1 cellular context compared by ENCODE assay signal in the genomic region with DNA sequence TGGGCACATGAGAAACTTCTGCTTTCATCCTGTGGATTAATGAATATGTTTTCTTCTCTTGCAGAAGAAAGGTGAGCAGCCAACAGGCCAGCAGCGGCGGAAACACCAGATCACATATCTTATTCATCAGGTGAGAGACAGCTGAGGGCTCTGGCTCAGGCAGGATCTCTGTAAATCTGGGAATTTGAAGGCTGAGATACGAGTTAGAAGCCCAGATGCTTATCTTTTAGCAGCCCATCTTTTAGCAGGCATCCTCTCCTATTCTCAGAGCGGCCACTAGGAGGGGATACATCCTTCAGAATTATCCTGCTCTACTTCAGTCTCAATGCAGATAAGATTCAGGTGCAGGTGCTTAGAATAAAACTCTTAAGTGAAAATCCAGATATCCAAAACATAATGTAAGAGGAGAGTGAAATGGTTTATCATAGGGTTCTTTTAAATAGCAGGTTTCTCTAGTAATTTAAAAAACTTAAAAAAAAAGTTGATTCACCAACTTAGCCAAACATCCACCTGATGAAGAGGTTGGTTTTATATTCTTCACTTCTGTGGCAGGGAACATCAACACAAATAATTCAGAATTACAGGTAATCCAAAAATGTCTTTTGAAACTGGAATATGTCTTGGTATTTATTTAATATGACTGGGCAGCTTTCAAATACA.
TF ChIP-seq lines count a peak whose summit lies in the region.

No MANE protein-coding gene starts in this region.

TF ChIP-seq in GM12878, 131 proteins besides CTCF, POLR2A, EP300 and RAD21:
- TF ChIP-seq SMC3 (IDR thresholded peaks at IDR 0.05; ENCODE audit: borderline replicate concordance, low read length) (peak; percentile 83), IKZF2 (IDR thresholded peaks at IDR 0.05) (no peak), NR2C2 (IDR thresholded peaks at IDR 0.05; ENCODE audit: borderline replicate concordance, control insufficient read depth, insufficient read length, low read depth) (no peak), SIX5 (IDR thresholded peaks at IDR 0.05; ENCODE audit: low read depth, low read length, severe bottlenecking) (no peak)
- TF ChIP-seq, protein P1, sequence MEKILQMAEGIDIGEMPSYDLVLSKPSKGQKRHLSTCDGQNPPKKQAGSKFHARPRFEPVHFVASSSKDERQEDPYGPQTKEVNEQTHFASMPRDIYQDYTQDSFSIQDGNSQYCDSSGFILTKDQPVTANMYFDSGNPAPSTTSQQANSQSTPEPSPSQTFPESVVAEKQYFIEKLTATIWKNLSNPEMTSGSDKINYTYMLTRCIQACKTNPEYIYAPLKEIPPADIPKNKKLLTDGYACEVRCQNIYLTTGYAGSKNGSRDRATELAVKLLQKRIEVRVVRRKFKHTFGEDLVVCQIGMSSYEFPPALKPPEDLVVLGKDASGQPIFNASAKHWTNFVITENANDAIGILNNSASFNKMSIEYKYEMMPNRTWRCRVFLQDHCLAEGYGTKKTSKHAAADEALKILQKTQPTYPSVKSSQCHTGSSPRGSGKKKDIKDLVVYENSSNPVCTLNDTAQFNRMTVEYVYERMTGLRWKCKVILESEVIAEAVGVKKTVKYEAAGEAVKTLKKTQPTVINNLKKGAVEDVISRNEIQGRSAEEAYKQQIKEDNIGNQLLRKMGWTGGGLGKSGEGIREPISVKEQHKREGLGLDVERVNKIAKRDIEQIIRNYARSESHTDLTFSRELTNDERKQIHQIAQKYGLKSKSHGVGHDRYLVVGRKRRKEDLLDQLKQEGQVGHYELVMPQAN (conservative IDR thresholded peaks at IDR 0.05): no peak
- TF ChIP-seq, protein P2, sequence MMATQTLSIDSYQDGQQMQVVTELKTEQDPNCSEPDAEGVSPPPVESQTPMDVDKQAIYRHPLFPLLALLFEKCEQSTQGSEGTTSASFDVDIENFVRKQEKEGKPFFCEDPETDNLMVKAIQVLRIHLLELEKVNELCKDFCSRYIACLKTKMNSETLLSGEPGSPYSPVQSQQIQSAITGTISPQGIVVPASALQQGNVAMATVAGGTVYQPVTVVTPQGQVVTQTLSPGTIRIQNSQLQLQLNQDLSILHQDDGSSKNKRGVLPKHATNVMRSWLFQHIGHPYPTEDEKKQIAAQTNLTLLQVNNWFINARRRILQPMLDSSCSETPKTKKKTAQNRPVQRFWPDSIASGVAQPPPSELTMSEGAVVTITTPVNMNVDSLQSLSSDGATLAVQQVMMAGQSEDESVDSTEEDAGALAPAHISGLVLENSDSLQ (IDR thresholded peaks at IDR 0.05): no peak
